In genomic region chr3:107810195-107811071, GRCh38 we compare ENCODE assay signal across 9 cellular contexts.
DNase-seq lines count a peak whose midpoint lies in the region; ATAC-seq and TF ChIP-seq lines count a peak whose summit lies in the region.
"Had no signal": no experiment of that assay in that cellular context is flagged by ENCODE, and none has a peak within 500 bp of the region (broad histone marks: within the 10 kb centered on the region; RNA-seq: fewer than 3 reads in every experiment).

No MANE protein-coding gene starts in this region.

- 90 to 97% (median 93%) methylated on average over 8 of the region's 8 CpGs for WGBS in heart left ventricle, 4 donors
- no CpG with 5 or more reads among the region's 8 CpGs for WGBS in trophoblast cell (ENCODE audit: extremely low coverage, insufficient coverage, insufficient read length)

- H2BK12ac ChIP-seq in trophoblast cell (ENCODE audit: low read length), result no peak overlapping the region

- no peak for TF ChIP-seq POLR2A in heart left ventricle (IDR thresholded peaks at IDR 0.05)

- TF ChIP-seq CTCF in heart left ventricle (IDR thresholded peaks at IDR 0.05), result no peak

- H4K12ac ChIP-seq in trophoblast cell (ENCODE audit: low read depth, low read length), result no peak overlapping the region

- no peak overlapping the region for H3K9ac ChIP-seq in trophoblast cell (ENCODE audit: low read length)
- H3K9ac ChIP-seq: KMS-11 had no signal

- peaks cover 8% of the 10 kb centered on the region for H3K4me1 Mint-ChIP-seq in activated naive CD8-positive, alpha-beta T cell treated with anti-CD3 and anti-CD28 coated beads, Interleukin-2, amount 10 ng/mL, durations not matched to agents 7 days and 5 days
- peaks cover 9% of the 10 kb centered on the region for H3K4me1 Mint-ChIP-seq in stimulated activated effector memory CD8-positive, alpha-beta T cell treated with anti-CD3 and anti-CD28 coated beads, Interleukin-12 subunit alpha, Interleukin-12 subunit beta, amount 100 ng/mL, for 72 hours

- no peak overlapping the region for H2BK5ac ChIP-seq in trophoblast cell (ENCODE audit: low read depth, low read length, poor library complexity)

- H3K23ac ChIP-seq in trophoblast cell (ENCODE audit: low read length), result no peak overlapping the region

- POLR2A ChIA-PET in activated naive CD8-positive, alpha-beta T cell treated with anti-CD3 and anti-CD28 coated beads, Interleukin-2, amount 10 ng/mL, durations not matched to agents 7 days and 5 days (lab: Charles Lee), result interaction anchor here (0.7 kb wide), 1 partner anchor 8 kb away, joined by 3 read pairs; no protein-coding TSS in a partner anchor

- H3K9me3 ChIP-seq in heart left ventricle, result no peaks in the 10 kb centered on the region
- H3K9me3 ChIP-seq in trophoblast cell (ENCODE audit: insufficient read depth, low read depth, low read length), result no peaks in the 10 kb centered on the region

- H3K4me2 ChIP-seq in trophoblast cell (ENCODE audit: low read length), result no peak overlapping the region
- H3K4me2 ChIP-seq: KMS-11 had no signal

- H3K27ac Mint-ChIP-seq in activated naive CD8-positive, alpha-beta T cell treated with anti-CD3 and anti-CD28 coated beads, Interleukin-2, amount 10 ng/mL, durations not matched to agents 7 days and 5 days, result peak overlapping the region; percentile 23
- peak overlapping the region; percentile 81 for H3K27ac Mint-ChIP-seq in stimulated activated effector memory CD8-positive, alpha-beta T cell treated with anti-CD3 and anti-CD28 coated beads, Interleukin-12 subunit alpha, Interleukin-12 subunit beta, amount 100 ng/mL, for 72 hours

- H3K36me3 Mint-ChIP-seq in activated naive CD8-positive, alpha-beta T cell treated with anti-CD3 and anti-CD28 coated beads, Interleukin-2, amount 10 ng/mL, durations not matched to agents 7 days and 5 days, result peaks cover 6% of the 10 kb centered on the region
- H3K36me3 Mint-ChIP-seq in stimulated activated effector memory CD8-positive, alpha-beta T cell treated with anti-CD3 and anti-CD28 coated beads, Interleukin-12 subunit alpha, Interleukin-12 subunit beta, amount 100 ng/mL, for 72 hours, result peaks cover 40% of the 10 kb centered on the region

- H3K4me3 Mint-ChIP-seq in activated naive CD8-positive, alpha-beta T cell treated with anti-CD3 and anti-CD28 coated beads, Interleukin-2, amount 10 ng/mL, durations not matched to agents 7 days and 5 days, result no peak overlapping the region
- peak overlapping the region; percentile 19 for H3K4me3 Mint-ChIP-seq in stimulated activated effector memory CD8-positive, alpha-beta T cell treated with anti-CD3 and anti-CD28 coated beads, Interleukin-12 subunit alpha, Interleukin-12 subunit beta, amount 100 ng/mL, for 72 hours

- H3K79me1 ChIP-seq in trophoblast cell (ENCODE audit: low read length), result no peaks in the 10 kb centered on the region

- H3K4me3 ChIP-seq in heart left ventricle, result no peak overlapping the region
- H3K4me3 ChIP-seq in trophoblast cell (ENCODE audit: low read depth, low read length), result no peak overlapping the region

- intact Hi-C loops in heart left ventricle (cut with DNase I), result no loop called here

- no peak overlapping the region for H3K27ac ChIP-seq in heart left ventricle
- H3K27ac ChIP-seq in trophoblast cell (ENCODE audit: low read depth, low read length), result no peak overlapping the region
- H3K27ac ChIP-seq: KMS-11 had no signal

- H3K18ac ChIP-seq in trophoblast cell (ENCODE audit: low read length), result no peak overlapping the region

- no peaks in the 10 kb centered on the region for H3K79me2 ChIP-seq in trophoblast cell (ENCODE audit: control insufficient read depth, insufficient read depth, low read length, poor library complexity)

- DNase-seq in SIG-M5 treated with dmso at 0.1 percent for 504 hours (lab: John Stamatoyannopoulos, UW; ENCODE audit: unreplicated experiment), result peak; percentile 34
- no peak for DNase-seq in SIG-M5 (lab: John Stamatoyannopoulos, UW)
- DNase-seq in activated naive CD8-positive, alpha-beta T cell treated with anti-CD3 and anti-CD28 coated beads, Interleukin-2, amount 10 ng/mL, durations not matched to agents 7 days and 5 days, result no peak
- no peak for DNase-seq in stimulated activated effector memory CD8-positive, alpha-beta T cell treated with anti-CD3 and anti-CD28 coated beads, Interleukin-12 subunit alpha, Interleukin-12 subunit beta, amount 100 ng/mL, for 72 hours (ENCODE audit: low spot score in 2 of 2)
- DNase-seq in heart left ventricle, result no peak
- no peak for DNase-seq in trophoblast cell

- H3K27me3 ChIP-seq in heart left ventricle, result no peaks in the 10 kb centered on the region
- H3K27me3 ChIP-seq in trophoblast cell (ENCODE audit: insufficient read depth, low read length), result no peaks in the 10 kb centered on the region

- no peak overlapping the region for H3K4ac ChIP-seq in trophoblast cell (ENCODE audit: low read depth, low read length)

- no peaks in the 10 kb centered on the region for H3K9me3 Mint-ChIP-seq in activated naive CD8-positive, alpha-beta T cell treated with anti-CD3 and anti-CD28 coated beads, Interleukin-2, amount 10 ng/mL, durations not matched to agents 7 days and 5 days
- H3K9me3 Mint-ChIP-seq in stimulated activated effector memory CD8-positive, alpha-beta T cell treated with anti-CD3 and anti-CD28 coated beads, Interleukin-12 subunit alpha, Interleukin-12 subunit beta, amount 100 ng/mL, for 72 hours, result no peaks in the 10 kb centered on the region

- H2AK5ac ChIP-seq in trophoblast cell (ENCODE audit: low read length), result no peak overlapping the region

- H4K8ac ChIP-seq in trophoblast cell (ENCODE audit: low read depth, low read length), result no peak overlapping the region

- no peaks in the 10 kb centered on the region for H3K27me3 Mint-ChIP-seq in activated naive CD8-positive, alpha-beta T cell treated with anti-CD3 and anti-CD28 coated beads, Interleukin-2, amount 10 ng/mL, durations not matched to agents 7 days and 5 days

- H3K4me1 ChIP-seq in heart left ventricle (peaks cover 0 to 9% (median 0%) of the 10 kb centered on the region in 12 donors), trophoblast cell (ENCODE audit: control insufficient read depth in 1 of 2, insufficient read depth in 2 of 2, low read length in 2 of 2) (no peaks in the 10 kb centered on the region)

- H4K91ac ChIP-seq in trophoblast cell (ENCODE audit: low read depth, low read length), result no peak overlapping the region

- H2BK120ac ChIP-seq in trophoblast cell (ENCODE audit: insufficient read depth, low read length, poor library complexity), result no peak overlapping the region

- H2AFZ ChIP-seq in trophoblast cell (ENCODE audit: insufficient read depth, low read length, poor library complexity), result no peak overlapping the region

- ATAC-seq in HG03571 (IDR thresholded peaks at IDR 0.05; ENCODE audit: unreplicated experiment) (peak; percentile 56), GM21529 (IDR thresholded peaks at IDR 0.05; ENCODE audit: unreplicated experiment) (no peak), heart left ventricle (no peak)
- ATAC-seq in activated naive CD8-positive, alpha-beta T cell treated with anti-CD3 and anti-CD28 coated beads, Interleukin-2, amount 10 ng/mL, durations not matched to agents 7 days and 5 days (ENCODE audit: low read depth), result peak; percentile 47
- ATAC-seq in stimulated activated effector memory CD8-positive, alpha-beta T cell treated with anti-CD3 and anti-CD28 coated beads, Interleukin-12 subunit alpha, Interleukin-12 subunit beta, amount 100 ng/mL, for 72 hours, result peak; percentile 73

- no peak overlapping the region for H3K14ac ChIP-seq in trophoblast cell (ENCODE audit: low read length)

- peaks cover 0 to 48% (median 24%) of the 10 kb centered on the region in 9 donors for H3K36me3 ChIP-seq in heart left ventricle
- peaks cover 2 to 5% of the 10 kb centered on the region in 2 experiments for H3K36me3 ChIP-seq in trophoblast cell (ENCODE audit: control insufficient read depth in 1 of 2, insufficient read depth in 2 of 2, low read length in 2 of 2)

Comparison
In these comparisons a context has a peak if more than half of its experiments do, and no peak if none do; other contexts are left out.
1. ATAC-seq: peak in HG03571 (single experiment), activated naive CD8-positive, alpha-beta T cell treated with anti-CD3 and anti-CD28 coated beads, Interleukin-2, amount 10 ng/mL, durations not matched to agents 7 days and 5 days (single experiment) and stimulated activated effector memory CD8-positive, alpha-beta T cell treated with anti-CD3 and anti-CD28 coated beads, Interleukin-12 subunit alpha, Interleukin-12 subunit beta, amount 100 ng/mL, for 72 hours (single experiment); none in GM21529 (single experiment) and heart left ventricle (0 of 4).